In the genomic region with DNA sequence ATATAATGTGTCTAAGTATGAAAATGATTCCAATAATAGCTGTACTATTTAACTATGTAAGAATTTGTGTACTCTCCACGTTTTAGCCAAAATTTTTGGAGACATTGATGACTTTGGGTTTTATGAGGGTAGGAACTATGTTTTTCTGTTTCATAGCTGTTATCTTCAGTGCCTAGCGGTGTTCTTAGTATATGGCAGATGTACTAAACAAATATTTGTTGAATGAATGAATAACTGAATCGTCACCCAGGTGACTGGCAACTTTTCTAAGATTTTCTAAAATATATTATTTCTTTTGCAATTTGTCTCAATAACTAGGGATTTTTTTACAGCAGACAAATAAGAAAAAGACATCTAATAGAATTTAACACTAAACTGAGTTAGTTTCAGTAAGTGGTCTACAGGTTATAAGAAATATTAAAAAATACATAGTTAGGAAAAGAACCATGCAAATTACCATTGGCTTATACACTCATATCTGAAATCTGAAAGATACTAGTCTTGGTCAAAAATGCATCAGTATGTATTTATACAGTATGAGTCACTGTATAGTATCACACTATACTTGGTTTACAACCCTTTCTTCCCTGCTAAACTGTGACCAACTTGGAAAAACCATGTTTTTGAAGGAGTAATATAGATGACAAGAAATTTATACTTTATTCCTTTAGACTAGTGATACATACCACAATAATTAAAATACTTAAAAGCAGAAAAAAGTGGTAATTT, we compare ENCODE assay signal across 14 cellular contexts.
"Had no signal": no experiment of that assay in that cellular context is flagged by ENCODE, and none has a peak within 500 bp of the region (broad histone marks: within the 10 kb centered on the region; RNA-seq: fewer than 3 reads in every experiment).

No MANE protein-coding gene starts in this region.

- DNase-seq: activated B cell treated with CpG ODN at 0.5 μM for 24 hours; activated effector memory CD4-positive, alpha-beta T cell treated with Interleukin-2 at 50 U/mL for 16 hours; amygdala; body of pancreas; central memory CD4-positive, alpha-beta T cell; colonic mucosa; esophagus squamous epithelium; glutamatergic neuron; left ventricle myocardium inferior; naive thymus-derived CD4-positive, alpha-beta T cell; sigmoid colon; spleen had no signal

- FAIRE-seq: endothelial cell of umbilical vein, TTC549 had no signal

- ATAC-seq: body of pancreas; naive thymus-derived CD4-positive, alpha-beta T cell had no signal
